In the genomic region with DNA sequence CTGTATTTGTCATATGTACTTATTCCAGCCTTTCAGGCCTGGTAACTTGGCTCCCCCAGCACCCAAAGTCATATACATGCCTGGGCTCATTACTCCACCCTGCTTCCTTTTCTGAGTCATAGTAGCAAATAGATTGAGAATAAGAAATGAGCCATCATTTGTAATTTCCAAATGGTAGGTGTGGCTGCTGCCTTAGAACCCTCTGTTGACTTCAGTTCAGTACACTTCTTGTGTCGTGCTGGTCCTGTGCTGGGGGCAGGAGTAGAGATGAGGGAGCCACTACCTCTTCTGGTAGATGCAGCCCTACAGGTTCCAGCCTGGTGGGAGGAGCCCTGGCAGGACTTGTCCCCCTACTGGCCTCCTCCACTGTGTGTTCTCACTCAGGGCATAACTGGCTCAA, we compare ENCODE assay signal across 10 cellular contexts. TPM values are rescaled to one million over a fixed set of nuclear protein-coding genes. Genes with fewer than 3 reads are reported as not detected.
DNase-seq lines count a peak whose midpoint lies in the region; ATAC-seq, FAIRE-seq and TF ChIP-seq lines count a peak whose summit lies in the region.
"Had no signal": no experiment of that assay in that cellular context is flagged by ENCODE, and none has a peak within 500 bp of the region (broad histone marks: within the 10 kb centered on the region; RNA-seq: fewer than 3 reads in every experiment).

No MANE protein-coding gene starts in this region.

- no peak overlapping the region for H3K9ac ChIP-seq in SK-N-SH

- no peaks in the 10 kb centered on the region for H3K9me2 ChIP-seq in SK-N-SH

- H3F3A ChIP-seq in SK-N-SH (replicated peaks; ENCODE audit: insufficient read depth): no peaks in the 10 kb centered on the region

- 0 out of 4 replicates have a peak, but pooled peaks cover 0 to 4% of the 10 kb centered on the region in 2 experiments for H3K4me1 ChIP-seq in SK-N-SH (ENCODE audit: control insufficient read depth in 1 of 2, insufficient read depth in 2 of 2, low read depth in 1 of 2, low read length in 1 of 2)

- H3K36me3 ChIP-seq in SK-N-SH (replicated peaks in 1 of 2; ENCODE audit: control insufficient read depth in 1 of 2, insufficient read depth in 2 of 2, low read length in 1 of 2) (peaks cover 0 to 9% of the 10 kb centered on the region in 2 experiments), bronchial epithelial cell (ENCODE audit: control insufficient read depth, insufficient read depth, low read length) (peaks cover 24% of the 10 kb centered on the region)

- POLR2A ChIA-PET in SK-N-SH (lab: Yijun Ruan, JAX): no interaction called here

- WGBS in SK-N-SH (ENCODE audit: low lambda C conversion rate): 92% methylated on average over 1 of the region's 1 CpG

- H3K9me3 ChIP-seq in SK-N-SH: no peaks in the 10 kb centered on the region

- H2AFZ ChIP-seq in SK-N-SH (ENCODE audit: low read depth): no peak overlapping the region

- ATAC-seq in SK-N-SH treated with all-trans-retinoic acid at 6 μM for 48 hours (peak; percentile 26; the same call in 2 of the 3 replicates), HG03565 (IDR thresholded peaks at IDR 0.05; ENCODE audit: unreplicated experiment) (peak; percentile 64), HG02763 (IDR thresholded peaks at IDR 0.05; ENCODE audit: unreplicated experiment) (no peak), HG03175 (IDR thresholded peaks at IDR 0.05; ENCODE audit: unreplicated experiment) (no peak)

- TF ChIP-seq RAD21 in SK-N-SH (IDR thresholded peaks at IDR 0.05; ENCODE audit: low read length): no peak

- no peaks in the 10 kb centered on the region for H4K20me1 ChIP-seq in SK-N-SH (ENCODE audit: insufficient read depth)

- TF ChIP-seq CTCF in SK-N-SH (IDR thresholded peaks at IDR 0.05): no peak
- no peak for TF ChIP-seq CTCF in bronchial epithelial cell (IDR thresholded peaks at IDR 0.05; ENCODE audit: insufficient read depth, low read length, severe bottlenecking)

- CTCF ChIA-PET in SK-N-SH (lab: Yijun Ruan, JAX): interaction anchor here (1.3 kb wide), 1 partner anchor 25 kb away, joined by 4 read pairs; no protein-coding TSS in a partner anchor

- DNase-seq in SK-N-SH (no peak), bronchial epithelial cell (ENCODE audit: low read depth) (peak; percentile 96), SHP77 (lab: John Stamatoyannopoulos, UW) (no peak)
- DNase-seq: retina had no signal

- FAIRE-seq in bronchial epithelial cell (lab: Jason Lieb, UNC): peak; percentile 32
- FAIRE-seq: RCC 7860 had no signal

- no peaks in the 10 kb centered on the region for H3K79me2 ChIP-seq in SK-N-SH (ENCODE audit: insufficient read depth)

- H3K4me2 ChIP-seq in SK-N-SH: no peak overlapping the region

- no peak overlapping the region for H3K4me3 ChIP-seq in SK-N-SH (ENCODE audit: low read depth in 2 of 2, low read length in 1 of 2)
- H3K4me3 ChIP-seq in bronchial epithelial cell (ENCODE audit: low read depth, low read length): no peak overlapping the region
- no peak overlapping the region for H3K4me3 ChIP-seq in skin epidermis

- no peak overlapping the region for H3K27ac ChIP-seq in SK-N-SH (ENCODE audit: low read depth in 2 of 2, low read length in 1 of 2)
- peak overlapping the region in 20 of 21 experiments; percentile 39 to 85 (median 69) for H3K27ac ChIP-seq in skin epidermis

- H3K27me3 ChIP-seq in SK-N-SH (ENCODE audit: insufficient read depth): no peaks in the 10 kb centered on the region
- no peaks in the 10 kb centered on the region for H3K27me3 ChIP-seq in bronchial epithelial cell (ENCODE audit: control insufficient read depth, insufficient read depth, low read length)

- TF ChIP-seq EP300 in SK-N-SH (IDR thresholded peaks at IDR 0.05; ENCODE audit: borderline replicate concordance in 1 of 2, low read depth in 1 of 2, low read length in 1 of 2): no peak

TF ChIP-seq in SK-N-SH treated with all-trans-retinoic acid at 6 μM for 48 hours, 23 proteins besides CTCF, POLR2A, EP300 and RAD21:
- no peak for TF ChIP-seq ZC3H10 (CRISPR knock-in tag; IDR thresholded peaks at IDR 0.05)
TF ChIP-seq in SK-N-SH treated with all-trans-retinoic acid at 6 μM for 48 hours: peak in this region for 0.

TF ChIP-seq in SK-N-SH, 30 proteins besides CTCF, POLR2A, EP300 and RAD21:
- TF ChIP-seq JUND (IDR thresholded peaks at IDR 0.05): no peak
- no peak for TF ChIP-seq ELF1 (IDR thresholded peaks at IDR 0.05)

RNA-seq across cellular contexts. Expression of a gene that starts 11.1 kb away (rescaled TPM):
- 8.0 and 10.2 TPM in 2 replicates for polyA plus RNA-seq in SK-N-SH (2012; rRNA removed)
- 7.5 and 8.2 TPM in 2 replicates for polyA plus RNA-seq in SK-N-SH (2012; cell fraction: cytosol; rRNA removed)
- 4.2 and 4.7 TPM in 2 replicates for polyA plus RNA-seq in SK-N-SH (2012; cell fraction: nucleus; rRNA removed)
- 85.4 and 121 TPM in 2 replicates for total RNA-seq in bronchial epithelial cell

RNA-seq across cellular contexts. Expression of a gene that starts 39.5 kb away (rescaled TPM):
- not detected in 2 replicates for polyA plus RNA-seq in SK-N-SH (2012; rRNA removed)
- not detected in 2 replicates for polyA plus RNA-seq in SK-N-SH (2012; cell fraction: cytosol; rRNA removed)
- not detected in 2 replicates for polyA plus RNA-seq in SK-N-SH (2012; cell fraction: nucleus; rRNA removed)
- not detected in 2 replicates for total RNA-seq in bronchial epithelial cell

RNA-seq across cellular contexts. Expression of a gene that starts 40.2 kb away (rescaled TPM):
- polyA plus RNA-seq in SK-N-SH (2012; rRNA removed): 0.38 and 0.54 TPM in 2 replicates
- polyA plus RNA-seq in SK-N-SH (2012; cell fraction: cytosol; rRNA removed): 0.41 and 0.56 TPM in 2 replicates
- polyA plus RNA-seq in SK-N-SH (2012; cell fraction: nucleus; rRNA removed): 0.21 and 0.22 TPM in 2 replicates
- total RNA-seq in bronchial epithelial cell: 0.79 and 1.7 TPM in 2 replicates

Comparison
In these comparisons a context has a peak if more than half of its experiments do, and no peak if none do; other contexts are left out.
1. ATAC-seq: peak in SK-N-SH treated with all-trans-retinoic acid at 6 μM for 48 hours (single experiment) and HG03565 (single experiment); none in HG02763 (single experiment) and HG03175 (single experiment).
2. H3K27ac ChIP-seq: peak in skin epidermis (20 of 21); none in SK-N-SH (0 of 2).